In the genomic region with DNA sequence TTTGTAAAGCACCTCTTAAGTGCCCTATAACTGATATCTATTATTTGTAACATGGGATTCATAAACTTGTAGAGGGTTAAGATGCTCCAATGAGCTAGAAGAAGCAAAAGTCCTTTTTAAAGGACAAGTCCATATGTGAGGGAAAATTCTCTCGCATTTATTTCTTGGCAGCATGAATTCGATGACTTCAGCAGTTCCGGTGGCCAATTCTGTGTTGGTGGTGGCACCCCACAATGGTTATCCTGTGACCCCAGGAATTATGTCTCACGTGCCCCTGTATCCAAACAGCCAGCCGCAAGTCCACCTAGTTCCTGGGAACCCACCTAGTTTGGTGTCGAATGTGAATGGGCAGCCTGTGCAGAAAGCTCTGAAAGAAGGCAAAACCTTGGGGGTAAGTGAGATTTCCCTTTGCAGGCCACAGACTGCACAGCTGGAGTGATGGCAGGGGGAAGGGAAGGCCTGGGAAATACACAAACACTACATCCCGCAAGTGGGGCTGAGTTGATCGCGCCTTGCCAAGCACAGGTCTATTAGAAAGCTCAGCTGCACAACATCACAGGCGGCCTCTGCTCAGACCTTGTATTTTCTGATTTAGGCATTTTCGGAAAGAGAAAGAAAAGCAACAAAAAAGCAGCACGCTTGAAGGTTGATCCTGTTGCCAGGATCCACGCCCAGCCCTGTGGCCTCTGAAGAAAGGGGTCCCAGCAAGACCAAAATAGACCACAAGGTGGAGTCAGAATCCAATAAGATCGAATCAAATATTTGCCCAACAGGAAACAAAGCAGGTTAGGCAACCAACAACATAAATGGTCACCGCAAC, we compare ENCODE assay signal across 8 cellular contexts. TPM values are rescaled to one million over a fixed set of nuclear protein-coding genes. Genes with fewer than 3 reads are reported as not detected.
DNase-seq lines count a peak whose midpoint lies in the region; ATAC-seq and TF ChIP-seq lines count a peak whose summit lies in the region.

No MANE protein-coding gene starts in this region.

- DNase-seq in GM10248 (ENCODE audit: extremely low spot score) (peak; percentile 45), MV-4-11 (lab: John Stamatoyannopoulos, UW) (peak; percentile 10), adrenal gland (no peak), lower lobe of right lung (no peak), COLO829 (ENCODE audit: low spot score) (no peak), globus pallidus (ENCODE audit: low spot score) (no peak)

- TF ChIP-seq POLR2A in adrenal gland (IDR thresholded peaks at IDR 0.05), result no peak

- TF ChIP-seq CTCF in GM10248 (IDR thresholded peaks at IDR 0.05; ENCODE audit: control extremely low read depth, extremely low read depth, low read depth, missing control alignments) (peak; percentile 43), adrenal gland (IDR thresholded peaks at IDR 0.05) (peak in 4 of 6 experiments; percentile 11 to 29 (median 24)), lower lobe of right lung (IDR thresholded peaks at IDR 0.05) (peak; percentile 50)

- ATAC-seq in lower lobe of right lung (peak; percentile 73 to 81), HG03520 (IDR thresholded peaks at IDR 0.05; ENCODE audit: unreplicated experiment) (no peak), GM18858 (IDR thresholded peaks at IDR 0.05; ENCODE audit: unreplicated experiment) (no peak)

- intact Hi-C loops in adrenal gland (cut with DNase I) (no loop called here), lower lobe of right lung (cut with DNase I) (no loop called here)

- CTCF ChIA-PET in GM10248 (lab: Yijun Ruan, JAX), result interaction anchor here (0.9 to 2.4 kb wide), 11 partner anchors 10 to 338 kb away, joined by 3 to 19 read pairs (median 4); no protein-coding TSS in a partner anchor

- H3K27me3 ChIP-seq in adrenal gland (no peaks in the 10 kb centered on the region), lower lobe of right lung (ENCODE audit: low read depth) (no peaks in the 10 kb centered on the region)

- whole genome bisulfite sequencing in adrenal gland, 4 donors, result 66 to 75% (median 70%) methylated on average over 15 of the region's 15 CpGs

- POLR2A ChIA-PET in GM10248 (lab: Yijun Ruan, JAX), result no interaction called here

- H3K36me3 ChIP-seq in adrenal gland (replicated peaks in 1 of 2) (no peaks in the 10 kb centered on the region), lower lobe of right lung (no peaks in the 10 kb centered on the region)

- H3K4me3 ChIP-seq in adrenal gland (no peak overlapping the region), lower lobe of right lung (no peak overlapping the region)

- H3K4me1 ChIP-seq in adrenal gland (replicated peaks in 1 of 2) (no peaks in the 10 kb centered on the region), lower lobe of right lung (no peaks in the 10 kb centered on the region)

- no peak overlapping the region for H3K27ac ChIP-seq in adrenal gland
- H3K27ac ChIP-seq in lower lobe of right lung, result no peak overlapping the region

- H3K9me3 ChIP-seq in adrenal gland (replicated peaks in 1 of 3) (no peaks in the 10 kb centered on the region), lower lobe of right lung (no peaks in the 10 kb centered on the region)

RNA-seq across cellular contexts. Expression of a gene that starts 1.5 kb away (rescaled TPM):
- under 1 TPM in 2 of 8 donors, not detected in 6; 0.46 to 0.67 TPM for total RNA-seq in adrenal gland
- 1 to 10 TPM in 2 of 3 donors, under 1 TPM in 1; 0.27 to 2.0 (median 1.5) TPM for polyA plus RNA-seq in adrenal gland
- 33.5 TPM for total RNA-seq in lower lobe of right lung

RNA-seq across cellular contexts. Expression of a gene that starts 23.6 kb away (rescaled TPM):
- not detected for total RNA-seq in adrenal gland
- not detected for polyA plus RNA-seq in adrenal gland
- not detected for total RNA-seq in lower lobe of right lung

RNA-seq across cellular contexts. Expression of a gene that starts 55.8 kb away (rescaled TPM):
- total RNA-seq in adrenal gland (under 1 TPM in 1 of 8 donors, not detected in 7; 0.25 TPM), lower lobe of right lung (113 TPM)
- polyA plus RNA-seq in adrenal gland, result under 1 TPM in 2 of 3 donors, not detected in 1; 0.07 to 0.22 TPM

Comparison
In these comparisons a context has a peak if more than half of its experiments do, and no peak if none do; other contexts are left out.
1. DNase-seq: peak in GM10248 (single experiment) and MV-4-11 (single experiment); none in adrenal gland (0 of 7), lower lobe of right lung (single experiment), COLO829 (single experiment) and globus pallidus (single experiment).
2. ATAC-seq: peak in lower lobe of right lung (2 of 2); none in HG03520 (single experiment) and GM18858 (single experiment).
3. RNA of a gene that starts 1.5 kb away (total RNA-seq): 33.5 TPM in lower lobe of right lung (single experiment); 0.46 to 0.67 TPM in adrenal gland; every median in the first group is over 10 times any median in the second.
4. RNA of a gene that starts 55.8 kb away (total RNA-seq): 113 TPM in lower lobe of right lung (single experiment); 0.25 TPM in adrenal gland; every median in the first group is over 10 times any median in the second.
5. Peak in every context shown above with its lines, with median percentiles within 50 percentile points of each other: CTCF ChIP-seq.